In the genomic region with DNA sequence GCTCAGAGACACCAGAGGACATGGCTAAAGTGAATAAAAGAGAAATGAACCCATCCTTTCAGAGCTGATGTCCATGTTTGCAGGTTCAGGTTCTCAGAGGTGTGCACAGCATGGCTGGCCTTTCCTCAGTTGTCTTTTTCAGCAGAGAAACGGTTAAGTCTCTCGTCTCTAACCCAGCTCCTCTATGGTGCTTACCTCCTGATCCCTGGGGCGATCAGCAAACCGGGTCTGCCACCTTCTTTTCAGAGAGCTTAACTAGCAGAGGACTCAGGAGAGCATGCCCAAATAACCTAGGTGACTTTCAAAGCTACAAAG, we compare ENCODE assay signal across 9 cellular contexts. TPM values are rescaled to one million over a fixed set of nuclear protein-coding genes. Genes with fewer than 3 reads are reported as not detected.
DNase-seq lines count a peak whose midpoint lies in the region; TF ChIP-seq lines count a peak whose summit lies in the region.
"Had no signal": no experiment of that assay in that cellular context is flagged by ENCODE, and none has a peak within 500 bp of the region (broad histone marks: within the 10 kb centered on the region; RNA-seq: fewer than 3 reads in every experiment).

No MANE protein-coding gene starts in this region.

- H3K27me3 ChIP-seq in mammary epithelial cell (ENCODE audit: insufficient read depth, low read length) (no peaks in the 10 kb centered on the region), MM.1S (replicated peaks; ENCODE audit: insufficient read depth, low read length) (0 out of 2 replicates have a peak, but pooled peaks cover 3% of the 10 kb centered on the region), duodenal mucosa (ENCODE audit: control insufficient read depth in 1 of 2, insufficient read depth in 2 of 2, low read length in 2 of 2) (peaks cover 0 to 3% of the 10 kb centered on the region in 2 donors), vagina (no peaks in the 10 kb centered on the region), WERI-Rb-1 (ENCODE audit: insufficient read depth, low read depth, severe bottlenecking) (peaks cover 84% of the 10 kb centered on the region)

- peaks cover 28% of the 10 kb centered on the region for H3F3A ChIP-seq in MM.1S (ENCODE audit: insufficient read depth, low read length)

- H4K20me1 ChIP-seq in mammary epithelial cell (ENCODE audit: insufficient read depth, low read length) (no peaks in the 10 kb centered on the region), MM.1S (ENCODE audit: insufficient read depth, low read length) (no peaks in the 10 kb centered on the region)

- H3K4me3 ChIP-seq in mammary epithelial cell (replicated peaks in 1 of 3; ENCODE audit: insufficient read depth in 1 of 3, low read depth in 2 of 3, low read length in 3 of 3) (no peak overlapping the region), MM.1S (ENCODE audit: low read length) (peak overlapping the region; percentile 66), duodenal mucosa (ENCODE audit: low read depth in 1 of 2, low read length in 2 of 2) (peak overlapping the region; percentile 50 to 56), vagina (no peak overlapping the region), WERI-Rb-1 (ENCODE audit: low read depth, low read length) (no peak overlapping the region)

- BruUV-seq in mammary epithelial cell (replicated peaks; lab: Mats Ljungman, UMichigan) (no TSS peak), MCF 10A (replicated peaks; lab: Mats Ljungman, UMichigan) (no TSS peak)

- DNase-seq in mammary epithelial cell (no peak), MCF 10A (ENCODE audit: unreplicated experiment) (no peak), MM.1S (no peak), vagina (ENCODE audit: extremely low spot score in 2 of 2) (no peak), NCI-H510A treated with DMSO at 0.1 percent for 48 hours (lab: John Stamatoyannopoulos, UW) (no peak), NCI-H2171 (lab: John Stamatoyannopoulos, UW) (no peak), WERI-Rb-1 (no peak)
- DNase-seq: NCI-H2029 treated with DMSO at 0.1 percent for 48 hours had no signal

- TF ChIP-seq POLR2A in vagina (IDR thresholded peaks at IDR 0.05) = no peak

- H3K27ac ChIP-seq in mammary epithelial cell (ENCODE audit: insufficient read depth, low read depth, low read length) (no peak overlapping the region), MM.1S (ENCODE audit: low read length) (peak overlapping the region; percentile 85), duodenal mucosa (ENCODE audit: low read depth, low read length) (peak overlapping the region; percentile 67), vagina (peak overlapping the region; percentile 39), WERI-Rb-1 (no peak overlapping the region)

- H3K4me2 ChIP-seq in mammary epithelial cell (ENCODE audit: insufficient read depth, low read depth, low read length) (no peak overlapping the region), MM.1S (ENCODE audit: low read depth, low read length) (peak overlapping the region; percentile 82)

- H2AFZ ChIP-seq in mammary epithelial cell (ENCODE audit: low read depth, low read length) = peak overlapping the region; percentile 44
- H2AFZ ChIP-seq in MM.1S (ENCODE audit: low read length) = peak overlapping the region; percentile 83

- no peaks in the 10 kb centered on the region for H3K79me2 ChIP-seq in mammary epithelial cell (ENCODE audit: insufficient read depth, low read length)
- peaks cover 15% of the 10 kb centered on the region for H3K79me2 ChIP-seq in MM.1S (ENCODE audit: low read length)

- no peak overlapping the region for H3K27ac Mint-ChIP-seq in MCF 10A (ENCODE audit: low read depth, unreplicated experiment)

- no peaks in the 10 kb centered on the region for H3K27me3 Mint-ChIP-seq in MCF 10A (ENCODE audit: insufficient read depth, unreplicated experiment)

- POLR2A ChIA-PET in MCF 10A (lab: Yijun Ruan, JAX) = interaction anchor here (1.4 kb wide), 1 partner anchor 23 kb away, joined by 5 read pairs; no protein-coding TSS in a partner anchor

- intact Hi-C loops in mammary epithelial cell (cut with micrococcal nuclease) (loop anchor here (10.0 kb wide), 2 partner anchors 872 to 952 kb away; a partner anchor contains a TSS), MCF 10A (cut with micrococcal nuclease) (no loop called here), vagina (cut with DNase I) (loop anchor here (10.0 kb wide), 1 partner anchor 872 kb away; no protein-coding TSS in a partner anchor)

- no peaks in the 10 kb centered on the region for H3K4me1 ChIP-seq in mammary epithelial cell (ENCODE audit: insufficient read depth, low read length)
- H3K4me1 ChIP-seq in MM.1S (ENCODE audit: low read length) = peaks cover 21% of the 10 kb centered on the region
- H3K4me1 ChIP-seq in duodenal mucosa (ENCODE audit: control insufficient read depth in 1 of 2, insufficient read depth in 2 of 2, low read length in 2 of 2) = no peaks in the 10 kb centered on the region
- H3K4me1 ChIP-seq in vagina = peaks cover 3% of the 10 kb centered on the region

- H3K4me1 Mint-ChIP-seq in MCF 10A (ENCODE audit: insufficient read depth, unreplicated experiment) = no peaks in the 10 kb centered on the region

- no peak overlapping the region for H3K4me3 Mint-ChIP-seq in MCF 10A (ENCODE audit: unreplicated experiment)

- no peak overlapping the region for H3K9ac ChIP-seq in mammary epithelial cell (ENCODE audit: insufficient read depth, low read length)
- peak overlapping the region; percentile 68 for H3K9ac ChIP-seq in MM.1S (ENCODE audit: low read length)
- peak overlapping the region in 1 of 2 donors; percentile 70 for H3K9ac ChIP-seq in duodenal mucosa (ENCODE audit: low read depth in 1 of 2, low read length in 2 of 2)

- H3K36me3 ChIP-seq in mammary epithelial cell (ENCODE audit: insufficient read depth, low read length) (no peaks in the 10 kb centered on the region), MM.1S (replicated peaks; ENCODE audit: insufficient read depth, low read length) (no peaks in the 10 kb centered on the region), duodenal mucosa (ENCODE audit: control insufficient read depth in 1 of 2, insufficient read depth in 2 of 2, low read length in 2 of 2) (no peaks in the 10 kb centered on the region), vagina (no peaks in the 10 kb centered on the region), WERI-Rb-1 (no peaks in the 10 kb centered on the region)

- H3K9me3 ChIP-seq in mammary epithelial cell (replicated peaks; ENCODE audit: insufficient read depth, low read length) = no peaks in the 10 kb centered on the region
- H3K9me3 ChIP-seq in MM.1S (replicated peaks; ENCODE audit: insufficient read depth, low read length) = no peaks in the 10 kb centered on the region
- no peaks in the 10 kb centered on the region for H3K9me3 ChIP-seq in duodenal mucosa (ENCODE audit: control insufficient read depth in 1 of 2, low read length in 2 of 2)
- no peaks in the 10 kb centered on the region for H3K9me3 ChIP-seq in vagina
- H3K9me3 ChIP-seq in WERI-Rb-1 (ENCODE audit: severe bottlenecking) = no peaks in the 10 kb centered on the region

- no peaks in the 10 kb centered on the region for H3K36me3 Mint-ChIP-seq in MCF 10A (ENCODE audit: insufficient read depth, unreplicated experiment)

- WGBS in mammary epithelial cell (ENCODE audit: low coverage, missing lambda C conversion rate) = 38% methylated on average over 4 of the region's 4 CpGs

- dilution Hi-C loops in mammary epithelial cell (cut with HindIII; ENCODE audit: low sequenced_read_pairs) = no loop called here

- CTCF ChIA-PET in mammary epithelial cell (lab: Charles Lee; ENCODE audit: low non-redundant PET) = no interaction called here
- CTCF ChIA-PET in MCF 10A (lab: Yijun Ruan, JAX) = interaction anchor here (0.6 to 2.0 kb wide), 11 partner anchors 9 to 1939 kb away, joined by 3 to 10 read pairs (median 4); no protein-coding TSS in a partner anchor

- in situ Hi-C loops in mammary epithelial cell (cut with MboI; ENCODE audit: low sequenced_read_pairs in 2 of 2) = loop anchor here in 1 of 2 donors (25.0 kb wide), 1 partner anchor 889 kb away; a partner anchor contains a TSS

- no peaks in the 10 kb centered on the region for H3K9me2 ChIP-seq in MM.1S (replicated peaks; ENCODE audit: insufficient read depth, low read length)

- TF ChIP-seq CTCF in mammary epithelial cell (conservative IDR thresholded peaks at IDR 0.05 in 1 of 2, IDR thresholded peaks at IDR 0.05 in 1 of 2; ENCODE audit: extremely low read depth in 1 of 2, insufficient read depth in 1 of 2, low read depth in 1 of 2, low read length in 2 of 2) = no peak
- no peak for TF ChIP-seq CTCF in MCF 10A (IDR thresholded peaks at IDR 0.05; ENCODE audit: unreplicated experiment)
- TF ChIP-seq CTCF in MM.1S (IDR thresholded peaks at IDR 0.05; ENCODE audit: low read length) = no peak
- TF ChIP-seq CTCF in vagina (IDR thresholded peaks at IDR 0.05) = no peak
- TF ChIP-seq CTCF in WERI-Rb-1 (IDR thresholded peaks at IDR 0.05; ENCODE audit: low read depth, low read length) = no peak

- no peaks in the 10 kb centered on the region for H3K9me3 Mint-ChIP-seq in MCF 10A (ENCODE audit: unreplicated experiment)

RNA-seq across cellular contexts. Expression of a gene that starts 0.2 kb away (rescaled TPM):
- total RNA-seq in mammary epithelial cell (under 1 TPM in 1 of 2 donors, not detected in 1; 0.17 TPM), MCF 10A (2022) (not detected in 2 replicates), vagina (not detected)
- polyA plus RNA-seq in mammary epithelial cell = 0.08 TPM
- polyA minus RNA-seq in mammary epithelial cell = not detected

Comparison
In these comparisons a context has a peak if more than half of its experiments do, and no peak if none do; other contexts are left out.
1. H3K27ac ChIP-seq: peak in MM.1S (single experiment), duodenal mucosa (single experiment) and vagina (single experiment); none in mammary epithelial cell (single experiment) and WERI-Rb-1 (single experiment).
2. H3K4me3 ChIP-seq: peak in MM.1S (single experiment) and duodenal mucosa (2 of 2); none in mammary epithelial cell (0 of 3), vagina (0 of 2) and WERI-Rb-1 (single experiment).